Comparison of ENCODE assay signal across 21 cellular contexts in genomic region chr20:39356913-39357312, GRCh38.
"Had no signal": no experiment of that assay in that cellular context is flagged by ENCODE, and none has a peak within 500 bp of the region (broad histone marks: within the 10 kb centered on the region; RNA-seq: fewer than 3 reads in every experiment).

No MANE protein-coding gene starts in this region.

- DNase-seq: activated CD4-positive, CD25-positive, alpha-beta regulatory T cell treated with anti-CD3 and anti-CD28 coated beads, Interleukin-2, amount 50 U/mL, for 72 hours; activated gamma-delta T cell treated with Interleukin-2 at 50 U/mL for 16 hours; activated T-cell treated with anti-CD3 and anti-CD28 coated beads, Interleukin-2, amount 50 U/mL, for 1 hour; anterior cingulate cortex; effector CD4-positive, alpha-beta T cell; foreskin melanocyte; glutamatergic neuron; hippocampal formation; kidney glomerular epithelial cell; left lung; pancreas; psoas muscle; sigmoid colon; stimulated activated CD4-positive, alpha-beta T cell treated with anti-CD3 and anti-CD28 coated beads, Interleukin-2, amount 100 ng/mL, for 48 hours; stimulated activated CD8-positive, alpha-beta memory T cell treated with anti-CD3 and anti-CD28 coated beads, Interleukin-4, amount 100 ng/mL, for 48 hours; stimulated activated naive CD4-positive, alpha-beta T cell; T-helper 1 cell; WERI-Rb-1 had no signal

- H3K27me3 ChIP-seq: body of pancreas, cardiac muscle cell, left lung, pancreas, sigmoid colon had no signal

- ATAC-seq: body of pancreas, left lung had no signal

- H3K36me3 ChIP-seq: cardiac muscle cell, left lung, pancreas, sigmoid colon, thoracic aorta, WERI-Rb-1 had no signal

- H3K4me1 ChIP-seq: body of pancreas, pancreas had no signal

- H3K27ac ChIP-seq: body of pancreas, cardiac muscle cell, left lung, pancreas, psoas muscle, sigmoid colon, thoracic aorta, WERI-Rb-1 had no signal

- H3K4me3 ChIP-seq: body of pancreas, cardiac muscle cell, left lung, pancreas, psoas muscle, sigmoid colon, thoracic aorta had no signal
